Comparison of ENCODE assay signal across 1 cellular context in genomic region chr1:65493792-65494191, GRCh38.
TF ChIP-seq lines count a peak whose summit lies in the region.

No MANE protein-coding gene starts in this region.

TF ChIP-seq in HEK293, 187 proteins besides CTCF, POLR2A, EP300 and RAD21 (continued from another document):
- no peak for TF ChIP-seq HOXD13 (CRISPR knock-in tag; IDR thresholded peaks at IDR 0.05; ENCODE audit: borderline replicate concordance)
